Comparison of ENCODE assay signal across 1 cellular context in the genomic region with DNA sequence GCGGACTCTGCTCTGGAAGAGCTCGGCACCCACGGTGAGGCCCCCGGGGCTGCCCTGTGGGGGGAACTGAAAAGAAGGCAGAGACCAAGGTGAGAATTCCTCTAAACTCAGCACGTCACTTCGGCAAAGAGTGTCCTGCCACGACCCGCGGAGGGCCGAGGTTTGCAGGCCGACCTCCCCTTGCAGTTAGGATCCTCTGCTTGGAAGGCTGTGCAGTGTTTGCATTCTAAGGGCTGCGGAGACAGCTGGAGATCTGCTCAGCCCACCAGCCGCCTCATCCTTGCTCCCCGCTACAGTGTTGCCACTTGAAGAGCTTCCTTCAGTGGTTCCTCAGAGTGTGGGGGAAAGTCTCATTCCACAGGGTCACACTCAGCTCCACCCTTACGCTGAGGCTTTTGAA.
TF ChIP-seq lines count a peak whose summit lies in the region.

No MANE protein-coding gene starts in this region.

TF ChIP-seq in HepG2, 621 proteins besides CTCF, POLR2A, EP300 and RAD21 (continued from another document):
- 0 out of 2 replicates have a peak, but pooled peaks have one; percentile 35 for TF ChIP-seq ZNF598 (CRISPR knock-in tag; IDR thresholded peaks at IDR 0.05; ENCODE audit: borderline replicate concordance)
- TF ChIP-seq ZSCAN31 (CRISPR knock-in tag; IDR thresholded peaks at IDR 0.05; ENCODE audit: low read depth), result 0 out of 2 replicates have a peak, but pooled peaks have one; percentile 24
- peak; percentile 4; the same call in 1 of the 2 replicates for TF ChIP-seq ZNF788 (CRISPR knock-in tag; IDR thresholded peaks at IDR 0.05; ENCODE audit: borderline replicate concordance)
- TF ChIP-seq KDM5B (CRISPR knock-in tag; IDR thresholded peaks at IDR 0.05; ENCODE audit: borderline replicate concordance), result 0 out of 2 replicates have a peak, but pooled peaks have one; percentile 16
- TF ChIP-seq, protein P1, sequence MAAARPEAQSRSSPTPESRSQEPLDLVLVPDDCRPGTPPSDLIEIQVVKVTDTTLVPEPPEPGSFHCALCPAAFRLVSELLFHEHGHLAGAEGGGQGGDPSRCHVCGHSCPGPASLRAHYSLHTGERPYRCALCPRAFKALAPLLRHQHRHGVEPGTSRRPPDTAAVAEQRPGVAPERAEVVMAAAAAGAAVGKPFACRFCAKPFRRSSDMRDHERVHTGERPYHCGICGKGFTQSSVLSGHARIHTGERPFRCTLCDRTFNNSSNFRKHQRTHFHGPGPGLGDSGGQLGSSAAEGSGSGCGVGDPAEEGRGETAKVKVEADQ (CRISPR knock-in tag; IDR thresholded peaks at IDR 0.05; ENCODE audit: borderline replicate concordance), result 0 out of 2 replicates have a peak, but pooled peaks have one; percentile 61
- TF ChIP-seq GLI4 (CRISPR knock-in tag; IDR thresholded peaks at IDR 0.05; ENCODE audit: borderline replicate concordance), result peak; percentile 17; the same call in 1 of the 2 replicates
- no peak for TF ChIP-seq ZNF10 (CRISPR knock-in tag; IDR thresholded peaks at IDR 0.05; ENCODE audit: borderline replicate concordance, low read depth)
- TF ChIP-seq ZNF883 (CRISPR knock-in tag; IDR thresholded peaks at IDR 0.05; ENCODE audit: not compliant biosample characterization), result peak; percentile 51
- TF ChIP-seq, protein P2, sequence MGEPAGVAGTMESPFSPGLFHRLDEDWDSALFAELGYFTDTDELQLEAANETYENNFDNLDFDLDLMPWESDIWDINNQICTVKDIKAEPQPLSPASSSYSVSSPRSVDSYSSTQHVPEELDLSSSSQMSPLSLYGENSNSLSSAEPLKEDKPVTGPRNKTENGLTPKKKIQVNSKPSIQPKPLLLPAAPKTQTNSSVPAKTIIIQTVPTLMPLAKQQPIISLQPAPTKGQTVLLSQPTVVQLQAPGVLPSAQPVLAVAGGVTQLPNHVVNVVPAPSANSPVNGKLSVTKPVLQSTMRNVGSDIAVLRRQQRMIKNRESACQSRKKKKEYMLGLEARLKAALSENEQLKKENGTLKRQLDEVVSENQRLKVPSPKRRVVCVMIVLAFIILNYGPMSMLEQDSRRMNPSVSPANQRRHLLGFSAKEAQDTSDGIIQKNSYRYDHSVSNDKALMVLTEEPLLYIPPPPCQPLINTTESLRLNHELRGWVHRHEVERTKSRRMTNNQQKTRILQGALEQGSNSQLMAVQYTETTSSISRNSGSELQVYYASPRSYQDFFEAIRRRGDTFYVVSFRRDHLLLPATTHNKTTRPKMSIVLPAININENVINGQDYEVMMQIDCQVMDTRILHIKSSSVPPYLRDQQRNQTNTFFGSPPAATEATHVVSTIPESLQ (CRISPR knock-in tag; conservative IDR thresholded peaks at IDR 0.05), result no peak
- peak; percentile 59; the same call in 1 of the 2 replicates for TF ChIP-seq ZBTB38 (CRISPR knock-in tag; IDR thresholded peaks at IDR 0.05)
- no peak for TF ChIP-seq RARG (CRISPR knock-in tag; IDR thresholded peaks at IDR 0.05; ENCODE audit: low read depth)
- 0 out of 2 replicates have a peak, but pooled peaks have one; percentile 20 for TF ChIP-seq ZNF547 (CRISPR knock-in tag; IDR thresholded peaks at IDR 0.05)
- no peak for TF ChIP-seq NBN (conservative IDR thresholded peaks at IDR 0.05)
